ENCODE assay signal across 8 cellular contexts in genomic region chr11:64877390-64878222, GRCh38. TPM values are rescaled to one million over a fixed set of nuclear protein-coding genes. Genes with fewer than 3 reads are reported as not detected.
A peak's percentile ranks its signal among the peaks of the same experiment; 100 is the strongest.
DNase-seq lines count a peak whose midpoint lies in the region; ATAC-seq and TF ChIP-seq lines count a peak whose summit lies in the region.

No MANE protein-coding gene starts in this region.

- H3K9ac ChIP-seq in trophoblast cell (ENCODE audit: low read length) = peak overlapping the region; percentile 95

- peak overlapping the region; percentile 78 for H3K27ac ChIP-seq in CD4-positive, CD25-positive, alpha-beta regulatory T cell (ENCODE audit: insufficient read depth, low read length, poor library complexity, severe bottlenecking)
- peak overlapping the region; percentile 65 for H3K27ac ChIP-seq in trophoblast cell (ENCODE audit: low read depth, low read length)

- no peaks in the 10 kb centered on the region for H3K27me3 Mint-ChIP-seq in CD4-positive, CD25-positive, alpha-beta regulatory T cell
- H3K27me3 Mint-ChIP-seq in T-helper 17 cell = no peaks in the 10 kb centered on the region

- H3K36me3 Mint-ChIP-seq in CD4-positive, CD25-positive, alpha-beta regulatory T cell = peaks cover 42% of the 10 kb centered on the region
- H3K36me3 Mint-ChIP-seq in T-helper 17 cell (ENCODE audit: low read depth) = peaks cover 10% of the 10 kb centered on the region

- peak overlapping the region; percentile 96 to 100 (median 100) for H3K4me3 Mint-ChIP-seq in CD4-positive, CD25-positive, alpha-beta regulatory T cell
- H3K4me3 Mint-ChIP-seq in T-helper 17 cell = peak overlapping the region; percentile 97

- peak overlapping the region; percentile 47 for H2AFZ ChIP-seq in trophoblast cell (ENCODE audit: insufficient read depth, low read length, poor library complexity)

- peak overlapping the region; percentile 0 for H2BK5ac ChIP-seq in trophoblast cell (ENCODE audit: low read depth, low read length, poor library complexity)

- no peaks in the 10 kb centered on the region for H3K9me3 ChIP-seq in CD4-positive, CD25-positive, alpha-beta regulatory T cell (ENCODE audit: control insufficient read depth in 2 of 2, low read length in 2 of 2)
- H3K9me3 ChIP-seq in T-helper 17 cell (ENCODE audit: control insufficient read depth, low read length, poor library complexity, severe bottlenecking) (no peaks in the 10 kb centered on the region), trophoblast cell (ENCODE audit: insufficient read depth, low read depth, low read length) (no peaks in the 10 kb centered on the region)

- WGBS in trophoblast cell (ENCODE audit: extremely low coverage, insufficient coverage, insufficient read length) = no CpG with 5 or more reads among the region's 41 CpGs

- peak overlapping the region; percentile 79 for H3K4me2 ChIP-seq in trophoblast cell (ENCODE audit: low read length)

- peak overlapping the region; percentile 93 for H3K14ac ChIP-seq in trophoblast cell (ENCODE audit: low read length)

- peak overlapping the region; percentile 91 to 98 (median 96) for H3K27ac Mint-ChIP-seq in CD4-positive, CD25-positive, alpha-beta regulatory T cell
- H3K27ac Mint-ChIP-seq in T-helper 17 cell = peak overlapping the region; percentile 97

- ATAC-seq in CD4-positive, CD25-positive, alpha-beta regulatory T cell (ENCODE audit: low read depth in 2 of 2) = peak in 1 of 2 donors; percentile 0
- ATAC-seq in GM21526 (IDR thresholded peaks at IDR 0.05; ENCODE audit: low FRiP score, unreplicated experiment) (peak; percentile 2), T-helper 17 cell (no peak), HG03439 (IDR thresholded peaks at IDR 0.05; ENCODE audit: unreplicated experiment) (no peak)

- H4K8ac ChIP-seq in trophoblast cell (ENCODE audit: low read depth, low read length) = peak overlapping the region; percentile 1

- peaks cover 26% of the 10 kb centered on the region for H3K36me3 ChIP-seq in CD4-positive, CD25-positive, alpha-beta regulatory T cell (ENCODE audit: control insufficient read depth, insufficient read depth, low read length)
- H3K36me3 ChIP-seq in trophoblast cell (ENCODE audit: control insufficient read depth in 1 of 2, insufficient read depth in 2 of 2, low read length in 2 of 2) = peaks cover 22% of the 10 kb centered on the region in 2 experiments

- H4K12ac ChIP-seq in trophoblast cell (ENCODE audit: low read depth, low read length) = peak overlapping the region; percentile 6

- peak overlapping the region; percentile 58 for H3K23ac ChIP-seq in trophoblast cell (ENCODE audit: low read length)

- peak overlapping the region; percentile 94 for H3K4me3 ChIP-seq in CD4-positive, CD25-positive, alpha-beta regulatory T cell (ENCODE audit: low read depth, low read length)
- H3K4me3 ChIP-seq in fibroblast of pulmonary artery (replicated peaks; ENCODE audit: low read depth, low read length) = peak overlapping the region; percentile 93
- H3K4me3 ChIP-seq in trophoblast cell (ENCODE audit: low read depth, low read length) = peak overlapping the region; percentile 98

- H3K79me1 ChIP-seq in trophoblast cell (ENCODE audit: low read length) = peaks cover 21% of the 10 kb centered on the region

- H2BK120ac ChIP-seq in trophoblast cell (ENCODE audit: insufficient read depth, low read length, poor library complexity) = peak overlapping the region; percentile 61

- peak overlapping the region; percentile 32 for H3K4ac ChIP-seq in trophoblast cell (ENCODE audit: low read depth, low read length)

- H3K9me3 Mint-ChIP-seq in CD4-positive, CD25-positive, alpha-beta regulatory T cell = peaks cover 0 to 3% (median 0%) of the 10 kb centered on the region in 7 donors

- no peak for DNase-seq in CD4-positive, CD25-positive, alpha-beta regulatory T cell
- no peak for DNase-seq in T-helper 17 cell
- no peak for DNase-seq in fibroblast of pulmonary artery (ENCODE audit: low read depth)
- peak in 1 of 2 donors; percentile 35 for DNase-seq in trophoblast cell
- no peak for DNase-seq in SW 1271 (lab: John Stamatoyannopoulos, UW)
- DNase-seq in DMS153 treated with DMSO at 0.1 percent for 48 hours (lab: John Stamatoyannopoulos, UW; ENCODE audit: unreplicated experiment) = no peak

- peaks cover 73% of the 10 kb centered on the region for H3K4me1 ChIP-seq in CD4-positive, CD25-positive, alpha-beta regulatory T cell (ENCODE audit: control insufficient read depth, insufficient read depth, low read length, poor library complexity, severe bottlenecking)
- peaks cover 11 to 17% of the 10 kb centered on the region in 2 experiments for H3K4me1 ChIP-seq in trophoblast cell (ENCODE audit: control insufficient read depth in 1 of 2, insufficient read depth in 2 of 2, low read length in 2 of 2)

- peak overlapping the region; percentile 80 for H3K18ac ChIP-seq in trophoblast cell (ENCODE audit: low read length)

- peaks cover 0 to 65% (median 41%) of the 10 kb centered on the region in 4 donors for H3K4me1 Mint-ChIP-seq in CD4-positive, CD25-positive, alpha-beta regulatory T cell
- peaks cover 70% of the 10 kb centered on the region for H3K4me1 Mint-ChIP-seq in T-helper 17 cell

- H2AK5ac ChIP-seq in trophoblast cell (ENCODE audit: low read length) = peak overlapping the region; percentile 4

- H3K79me2 ChIP-seq in trophoblast cell (ENCODE audit: control insufficient read depth, insufficient read depth, low read length, poor library complexity) = peaks cover 22% of the 10 kb centered on the region

- H2BK12ac ChIP-seq in trophoblast cell (ENCODE audit: low read length) = peak overlapping the region; percentile 7

- H4K91ac ChIP-seq in trophoblast cell (ENCODE audit: low read depth, low read length) = peak overlapping the region; percentile 76

- TF ChIP-seq CTCF in fibroblast of pulmonary artery (IDR thresholded peaks at IDR 0.05; ENCODE audit: low read length, missing control alignments) = no peak

- no peaks in the 10 kb centered on the region for H3K27me3 ChIP-seq in CD4-positive, CD25-positive, alpha-beta regulatory T cell (ENCODE audit: control insufficient read depth, insufficient read depth, low read length)
- H3K27me3 ChIP-seq in trophoblast cell (ENCODE audit: insufficient read depth, low read length) = no peaks in the 10 kb centered on the region

RNA-seq across cellular contexts. Expression of gene EHD1, which starts 0.8 kb away (rescaled TPM):
- total RNA-seq in CD4-positive, CD25-positive, alpha-beta regulatory T cell = 201 TPM
- polyA plus RNA-seq in CD4-positive, CD25-positive, alpha-beta regulatory T cell = 100 to 1,000 TPM; 180 to 223 (median 183) TPM
- 100 to 1,000 TPM; 184 to 212 TPM for total RNA-seq in T-helper 17 cell
- polyA plus RNA-seq in trophoblast cell (2013) = 138 and 148 TPM in 2 replicates

RNA-seq across cellular contexts. Expression of gene CDC42BPG, which starts 33.2 kb away (rescaled TPM):
- total RNA-seq in CD4-positive, CD25-positive, alpha-beta regulatory T cell = 11.6 TPM
- polyA plus RNA-seq in CD4-positive, CD25-positive, alpha-beta regulatory T cell = under 1 TPM in 2 of 4 donors, not detected in 2; 0.11 to 0.13 TPM
- total RNA-seq in T-helper 17 cell = 1 to 10 TPM; 4.0 to 7.7 TPM
- polyA plus RNA-seq in trophoblast cell (2013) = 19.4 and 20.9 TPM in 2 replicates

RNA-seq across cellular contexts. Expression of gene ATG2A, which starts 39.4 kb away (rescaled TPM):
- 234 TPM for total RNA-seq in CD4-positive, CD25-positive, alpha-beta regulatory T cell
- 1 to 10 TPM; 5.8 to 8.0 (median 6.4) TPM for polyA plus RNA-seq in CD4-positive, CD25-positive, alpha-beta regulatory T cell
- 100 to 1,000 TPM; 161 to 226 TPM for total RNA-seq in T-helper 17 cell
- 16.5 and 17.3 TPM in 2 replicates for polyA plus RNA-seq in trophoblast cell (2013)

RNA-seq across cellular contexts. Expression of gene PPP2R5B, which starts 46.9 kb away (rescaled TPM):
- 34.5 TPM for total RNA-seq in CD4-positive, CD25-positive, alpha-beta regulatory T cell
- polyA plus RNA-seq in CD4-positive, CD25-positive, alpha-beta regulatory T cell = 1 to 10 TPM; 3.6 to 4.9 (median 3.8) TPM
- total RNA-seq in T-helper 17 cell = 10 to 100 TPM; 21.5 to 25.3 TPM
- polyA plus RNA-seq in trophoblast cell (2013) = 10.5 and 11.1 TPM in 2 replicates

RNA-seq across cellular contexts. Expression of gene GPHA2, which starts 58.1 kb away (rescaled TPM):
- not detected for total RNA-seq in CD4-positive, CD25-positive, alpha-beta regulatory T cell
- not detected for polyA plus RNA-seq in CD4-positive, CD25-positive, alpha-beta regulatory T cell
- not detected for total RNA-seq in T-helper 17 cell
- polyA plus RNA-seq in trophoblast cell (2013) = 0.19 TPM in 1 of 2 replicates, not detected in the other
